20 cellular contexts compared by ENCODE assay signal in genomic region chr3:12716605-12717121, GRCh38. TPM values are rescaled to one million over a fixed set of nuclear protein-coding genes. Genes with fewer than 3 reads are reported as not detected.
A peak's percentile ranks its signal among the peaks of the same experiment; 100 is the strongest.
DNase-seq lines count a peak whose midpoint lies in the region; ATAC-seq and TF ChIP-seq lines count a peak whose summit lies in the region.
"Had no signal": no experiment of that assay in that cellular context is flagged by ENCODE, and none has a peak within 500 bp of the region (broad histone marks: within the 10 kb centered on the region; RNA-seq: fewer than 3 reads in every experiment).

No MANE protein-coding gene starts in this region.

- H3K4me1 ChIP-seq in suprapubic skin: peaks cover 3% of the 10 kb centered on the region

- H3K4me3 Mint-ChIP-seq in T-helper 17 cell: no peak overlapping the region
- H3K4me3 Mint-ChIP-seq: activated naive CD4-positive, alpha-beta T cell treated with anti-CD3 and anti-CD28 coated beads, Interleukin-2, amount 50 U/mL, for 24 hours; endodermal cell had no signal

- H3K27ac ChIP-seq in suprapubic skin: no peak overlapping the region
- H3K27ac ChIP-seq: sigmoid colon, upper lobe of right lung had no signal

- H3K27me3 Mint-ChIP-seq in T-helper 17 cell: peaks cover 5% of the 10 kb centered on the region
- H3K27me3 Mint-ChIP-seq: activated naive CD4-positive, alpha-beta T cell treated with anti-CD3 and anti-CD28 coated beads, Interleukin-2, amount 50 U/mL, for 24 hours had no signal

- H3K36me3 Mint-ChIP-seq in T-helper 17 cell (ENCODE audit: low read depth): no peaks in the 10 kb centered on the region
- H3K36me3 Mint-ChIP-seq: activated naive CD4-positive, alpha-beta T cell treated with anti-CD3 and anti-CD28 coated beads, Interleukin-2, amount 50 U/mL, for 24 hours had no signal

- TF ChIP-seq POLR2A in suprapubic skin (IDR thresholded peaks at IDR 0.05): no peak

- peak overlapping the region; percentile 80 for H3K27ac Mint-ChIP-seq in T-helper 17 cell
- H3K27ac Mint-ChIP-seq: activated naive CD4-positive, alpha-beta T cell treated with anti-CD3 and anti-CD28 coated beads, Interleukin-2, amount 50 U/mL, for 24 hours; endodermal cell had no signal

- no peak for TF ChIP-seq EP300 in suprapubic skin (IDR thresholded peaks at IDR 0.05)

- H3K9me3 ChIP-seq in T-helper 17 cell (ENCODE audit: control insufficient read depth, low read length, poor library complexity, severe bottlenecking): no peaks in the 10 kb centered on the region
- no peaks in the 10 kb centered on the region for H3K9me3 ChIP-seq in suprapubic skin
- H3K9me3 ChIP-seq: sigmoid colon, upper lobe of right lung had no signal

- intact Hi-C loops in left ventricle myocardium superior (cut with micrococcal nuclease): no loop called here

- H3K4me1 Mint-ChIP-seq in T-helper 17 cell: peaks cover 11% of the 10 kb centered on the region

- H3K4me3 ChIP-seq in fibroblast of mammary gland (ENCODE audit: control insufficient read depth, low read depth, low read length): no peak overlapping the region
- no peak overlapping the region for H3K4me3 ChIP-seq in suprapubic skin
- H3K4me3 ChIP-seq: sigmoid colon, upper lobe of right lung had no signal

- TF ChIP-seq CTCF in fibroblast of mammary gland (conservative IDR thresholded peaks at IDR 0.05; ENCODE audit: control insufficient read depth, insufficient read depth, low read depth, low read length): no peak
- TF ChIP-seq CTCF in suprapubic skin (IDR thresholded peaks at IDR 0.05): no peak

- 46% methylated on average over 3 of the region's 3 CpGs for WGBS in suprapubic skin

- DNase-seq in NOMO-1 treated with DMSO at 0.1 percent for 48 hours (lab: John Stamatoyannopoulos, UW; ENCODE audit: unreplicated experiment) (peak; percentile 12), NOMO-1 treated with dmso at 0.1 percent for 144 hours (lab: John Stamatoyannopoulos, UW; ENCODE audit: unreplicated experiment) (no peak), T-helper 17 cell (no peak), fibroblast of mammary gland (ENCODE audit: low read depth) (peak; percentile 8), renal cortical epithelial cell (ENCODE audit: low read depth) (peak; percentile 37), suprapubic skin (ENCODE audit: low spot score in 2 of 2) (no peak), hippocampal formation (lab: John Stamatoyannopoulos, UW) (no peak), left ventricle myocardium superior (no peak)
- DNase-seq: activated CD4-positive, alpha-beta T cell treated with anti-CD3 and anti-CD28 coated beads for 4 hours; endodermal cell; glutamatergic neuron; GOT3; midbrain; NCI-H1092; NCI-H2171; sigmoid colon; stimulated activated CD4-positive, alpha-beta T cell treated with anti-CD3 and anti-CD28 coated beads, Interleukin-4, amount 100 ng/mL, for 1 hour; upper lobe of right lung had no signal

- no peaks in the 10 kb centered on the region for H3K36me3 ChIP-seq in suprapubic skin
- H3K36me3 ChIP-seq: sigmoid colon, upper lobe of right lung had no signal

- ATAC-seq in T-helper 17 cell (no peak), left ventricle myocardium superior (no peak)
- ATAC-seq: Right ventricle myocardium inferior, upper lobe of right lung had no signal

- no peaks in the 10 kb centered on the region for H3K27me3 ChIP-seq in suprapubic skin
- H3K27me3 ChIP-seq: sigmoid colon, upper lobe of right lung had no signal

RNA-seq across cellular contexts. Expression of gene TMEM40, which starts 42.4 kb away (rescaled TPM):
- total RNA-seq in T-helper 17 cell (10 to 100 TPM in 1 of 2 donors, 1 to 10 TPM in 1; 2.8 to 54.0 TPM), renal cortical epithelial cell (0.10 and 3.3 TPM in 2 replicates), suprapubic skin (10 to 100 TPM; 47.7 to 82.2 (median 63.8) TPM), left ventricle myocardium superior (2.8 TPM)
- total RNA-seq: endodermal cell, sigmoid colon, upper lobe of right lung had no signal

RNA-seq across cellular contexts. Expression of gene RAF1, which starts 52.7 kb away (rescaled TPM):
- total RNA-seq in T-helper 17 cell: 100 to 1,000 TPM; 115 to 123 TPM
- 74.8 and 96.9 TPM in 2 replicates for total RNA-seq in renal cortical epithelial cell
- total RNA-seq in suprapubic skin: 100 to 1,000 TPM in 3 of 4 donors, 10 to 100 TPM in 1; 96.3 to 155 (median 123) TPM
- total RNA-seq in left ventricle myocardium superior: 153 TPM

Comparison
In these comparisons a context has a peak if more than half of its experiments do, and no peak if none do; other contexts are left out.
1. DNase-seq: peak in NOMO-1 treated with DMSO at 0.1 percent for 48 hours (single experiment), fibroblast of mammary gland (single experiment) and renal cortical epithelial cell (single experiment); none in NOMO-1 treated with dmso at 0.1 percent for 144 hours (single experiment), T-helper 17 cell (0 of 3), suprapubic skin (0 of 2), hippocampal formation (0 of 2) and left ventricle myocardium superior (single experiment).